In genomic region chr1:40979241-40980067, GRCh38 we compare ENCODE assay signal across 1 cellular context.
TF ChIP-seq lines count a peak whose summit lies in the region.

TSS of gene CTPS1 (plus strand) at chr1:40979696. CDS start at chr1:40983291, 3,595 bp downstream.

TF ChIP-seq in HepG2, 621 proteins besides CTCF, POLR2A, EP300 and RAD21 (continued from another document):
- TF ChIP-seq MXD4 (CRISPR knock-in tag; IDR thresholded peaks at IDR 0.05) (peak; percentile 80), ZNF670 (CRISPR knock-in tag; IDR thresholded peaks at IDR 0.05; ENCODE audit: borderline replicate concordance) (no peak), ZSCAN9 (CRISPR knock-in tag; IDR thresholded peaks at IDR 0.05; ENCODE audit: borderline replicate concordance) (no peak), PRMT3 (CRISPR knock-in tag; IDR thresholded peaks at IDR 0.05; ENCODE audit: borderline replicate concordance, low read depth) (0 out of 2 replicates have a peak, but pooled peaks have one; percentile 27), ISX (CRISPR knock-in tag; conservative IDR thresholded peaks at IDR 0.05) (no peak), FOXJ3 (CRISPR knock-in tag; IDR thresholded peaks at IDR 0.05; ENCODE audit: borderline replicate concordance) (no peak)
TF ChIP-seq in HepG2: peak in this region for 184.
